Comparison of ENCODE assay signal across 21 cellular contexts in genomic region chr6:132893772-132894490, GRCh38.
A peak's percentile ranks its signal among the peaks of the same experiment; 100 is the strongest.
DNase-seq lines count a peak whose midpoint lies in the region; ATAC-seq, FAIRE-seq and TF ChIP-seq lines count a peak whose summit lies in the region.
"Had no signal": no experiment of that assay in that cellular context is flagged by ENCODE, and none has a peak within 500 bp of the region (broad histone marks: within the 10 kb centered on the region; RNA-seq: fewer than 3 reads in every experiment).

No MANE protein-coding gene starts in this region.

- no peaks in the 10 kb centered on the region for H3K9me3 ChIP-seq in hepatocyte (ENCODE audit: low read depth)

- no peak overlapping the region for H3K4me3 Mint-ChIP-seq in stimulated activated naive B cell treated with anti-CD40 and anti-IgM and Interleukin-4, amounts not matched to agents 10 μg/mL and 1 μg/mL and 100 μg/mL, for 72 hours
- H3K4me3 Mint-ChIP-seq: B cell; CD4-positive, alpha-beta T cell had no signal

- no peak overlapping the region for H3K4me2 ChIP-seq in hepatocyte

- no peaks in the 10 kb centered on the region for H3K27me3 ChIP-seq in hepatocyte

- no peak overlapping the region for H2AFZ ChIP-seq in hepatocyte

- H3K27me3 Mint-ChIP-seq in stimulated activated naive B cell treated with anti-CD40 and anti-IgM and Interleukin-4, amounts not matched to agents 10 μg/mL and 1 μg/mL and 100 μg/mL, for 72 hours = peaks cover 7 to 9% of the 10 kb centered on the region in 2 donors

- H3K9me3 Mint-ChIP-seq in stimulated activated naive B cell treated with anti-CD40 and anti-IgM and Interleukin-4, amounts not matched to agents 10 μg/mL and 1 μg/mL and 100 μg/mL, for 72 hours = peaks cover 4 to 5% of the 10 kb centered on the region in 2 donors
- H3K9me3 Mint-ChIP-seq: CD4-positive, alpha-beta T cell had no signal

- H3K9me2 ChIP-seq in hepatocyte (replicated peaks; ENCODE audit: insufficient read depth) = no peaks in the 10 kb centered on the region

- H3K36me3 ChIP-seq in hepatocyte (replicated peaks; ENCODE audit: insufficient read depth, low read depth) = no peaks in the 10 kb centered on the region

- FAIRE-seq in GM12892 (lab: Jason Lieb, UNC) = peak; percentile 24

- peaks cover 11% of the 10 kb centered on the region for H3K4me1 ChIP-seq in hepatocyte (ENCODE audit: insufficient read depth)

- no peak for DNase-seq in GM12892 (ENCODE audit: insufficient read length)
- peak; percentile 95 for DNase-seq in LNCaP clone FGC (ENCODE audit: low read depth)
- DNase-seq in stimulated activated naive B cell treated with anti-CD40 and anti-IgM and Interleukin-4, amounts not matched to agents 10 μg/mL and 1 μg/mL and 100 μg/mL, for 72 hours = no peak
- no peak for DNase-seq in retina
- no peak for DNase-seq in mesenteric fat pad (ENCODE audit: low spot score)
- no peak for DNase-seq in hepatocyte (ENCODE audit: low spot score)
- DNase-seq: CD4-positive, alpha-beta T cell; DMS153; GDM1; GOT3; NCI-H1105 treated with DMSO at 0.1 percent for 48 hours; NCI-H1694; NCI-H2081 treated with DMSO at 0.1 percent for 48 hours; NCI-H446 treated with DMSO at 0.1 percent for 48 hours; NCI-H748 treated with DMSO at 0.1 percent for 48 hours; NK-92 treated with Interleukin-12 subunit alpha and Interleukin-12 subunit beta, amount 100 ng/mL, for 24 hours; Right ventricle myocardium superior; T-helper 1 cell had no signal

- TF ChIP-seq CTCF in LNCaP clone FGC (IDR thresholded peaks at IDR 0.05; ENCODE audit: control insufficient read depth, extremely low read depth, insufficient read depth) = no peak
- no peak for TF ChIP-seq CTCF in hepatocyte (IDR thresholded peaks at IDR 0.05; ENCODE audit: poor library complexity)

- no peak for TF ChIP-seq POLR2A in GM12892 (IDR thresholded peaks at IDR 0.05; ENCODE audit: low read depth, low read length)

- ATAC-seq in SK-N-SH treated with all-trans-retinoic acid at 6 μM for 48 hours = no peak; the same call in 2 of the 3 replicates
- peak; percentile 25 for ATAC-seq in stimulated activated naive B cell treated with anti-CD40 and anti-IgM and Interleukin-4, amounts not matched to agents 10 μg/mL and 1 μg/mL and 100 μg/mL, for 72 hours (replicated peaks)
- no peak for ATAC-seq in GM18907 (IDR thresholded peaks at IDR 0.05; ENCODE audit: unreplicated experiment)

- H3K79me2 ChIP-seq in hepatocyte = no peaks in the 10 kb centered on the region

- WGBS in hepatocyte (ENCODE audit: low lambda C conversion rate, missing lambda C conversion rate) = 57% methylated on average over 8 of the region's 8 CpGs

- no peak overlapping the region for H3K27ac ChIP-seq in hepatocyte

- H3K4me3 ChIP-seq in LNCaP clone FGC (ENCODE audit: low read depth, low read length) (no peak overlapping the region), hepatocyte (no peak overlapping the region)

- H3K27ac Mint-ChIP-seq in stimulated activated naive B cell treated with anti-CD40 and anti-IgM and Interleukin-4, amounts not matched to agents 10 μg/mL and 1 μg/mL and 100 μg/mL, for 72 hours = no peak overlapping the region
- H3K27ac Mint-ChIP-seq: B cell; CD4-positive, alpha-beta T cell had no signal

- no peaks in the 10 kb centered on the region for H3K36me3 Mint-ChIP-seq in stimulated activated naive B cell treated with anti-CD40 and anti-IgM and Interleukin-4, amounts not matched to agents 10 μg/mL and 1 μg/mL and 100 μg/mL, for 72 hours

- no peaks in the 10 kb centered on the region for H3K4me1 Mint-ChIP-seq in stimulated activated naive B cell treated with anti-CD40 and anti-IgM and Interleukin-4, amounts not matched to agents 10 μg/mL and 1 μg/mL and 100 μg/mL, for 72 hours
- H3K4me1 Mint-ChIP-seq: B cell had no signal

- no peaks in the 10 kb centered on the region for H4K20me1 ChIP-seq in hepatocyte (ENCODE audit: insufficient read depth, poor library complexity, severe bottlenecking)

TF ChIP-seq in SK-N-SH treated with all-trans-retinoic acid at 6 μM for 48 hours, 23 proteins besides CTCF, POLR2A, EP300 and RAD21:
- TF ChIP-seq ZNF70 (CRISPR knock-in tag; IDR thresholded peaks at IDR 0.05) (no peak), RARB (CRISPR knock-in tag; IDR thresholded peaks at IDR 0.05) (no peak), GLIS3 (CRISPR knock-in tag; IDR thresholded peaks at IDR 0.05) (no peak), TCF4 (CRISPR knock-in tag; IDR thresholded peaks at IDR 0.05; ENCODE audit: borderline replicate concordance) (peak; percentile 90), CREB5 (CRISPR knock-in tag; IDR thresholded peaks at IDR 0.05; ENCODE audit: low read depth) (no peak), PPARA (CRISPR knock-in tag; IDR thresholded peaks at IDR 0.05; ENCODE audit: borderline replicate concordance) (no peak), BACH2 (CRISPR knock-in tag; IDR thresholded peaks at IDR 0.05; ENCODE audit: borderline replicate concordance) (no peak), ZNF565 (CRISPR knock-in tag; conservative IDR thresholded peaks at IDR 0.05; ENCODE audit: low read depth) (no peak)
- TF ChIP-seq, protein P1, sequence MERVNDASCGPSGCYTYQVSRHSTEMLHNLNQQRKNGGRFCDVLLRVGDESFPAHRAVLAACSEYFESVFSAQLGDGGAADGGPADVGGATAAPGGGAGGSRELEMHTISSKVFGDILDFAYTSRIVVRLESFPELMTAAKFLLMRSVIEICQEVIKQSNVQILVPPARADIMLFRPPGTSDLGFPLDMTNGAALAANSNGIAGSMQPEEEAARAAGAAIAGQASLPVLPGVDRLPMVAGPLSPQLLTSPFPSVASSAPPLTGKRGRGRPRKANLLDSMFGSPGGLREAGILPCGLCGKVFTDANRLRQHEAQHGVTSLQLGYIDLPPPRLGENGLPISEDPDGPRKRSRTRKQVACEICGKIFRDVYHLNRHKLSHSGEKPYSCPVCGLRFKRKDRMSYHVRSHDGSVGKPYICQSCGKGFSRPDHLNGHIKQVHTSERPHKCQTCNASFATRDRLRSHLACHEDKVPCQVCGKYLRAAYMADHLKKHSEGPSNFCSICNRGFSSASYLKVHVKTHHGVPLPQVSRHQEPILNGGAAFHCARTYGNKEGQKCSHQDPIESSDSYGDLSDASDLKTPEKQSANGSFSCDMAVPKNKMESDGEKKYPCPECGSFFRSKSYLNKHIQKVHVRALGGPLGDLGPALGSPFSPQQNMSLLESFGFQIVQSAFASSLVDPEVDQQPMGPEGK (CRISPR knock-in tag; IDR thresholded peaks at IDR 0.05; ENCODE audit: borderline replicate concordance) = no peak
- TF ChIP-seq, protein P2, sequence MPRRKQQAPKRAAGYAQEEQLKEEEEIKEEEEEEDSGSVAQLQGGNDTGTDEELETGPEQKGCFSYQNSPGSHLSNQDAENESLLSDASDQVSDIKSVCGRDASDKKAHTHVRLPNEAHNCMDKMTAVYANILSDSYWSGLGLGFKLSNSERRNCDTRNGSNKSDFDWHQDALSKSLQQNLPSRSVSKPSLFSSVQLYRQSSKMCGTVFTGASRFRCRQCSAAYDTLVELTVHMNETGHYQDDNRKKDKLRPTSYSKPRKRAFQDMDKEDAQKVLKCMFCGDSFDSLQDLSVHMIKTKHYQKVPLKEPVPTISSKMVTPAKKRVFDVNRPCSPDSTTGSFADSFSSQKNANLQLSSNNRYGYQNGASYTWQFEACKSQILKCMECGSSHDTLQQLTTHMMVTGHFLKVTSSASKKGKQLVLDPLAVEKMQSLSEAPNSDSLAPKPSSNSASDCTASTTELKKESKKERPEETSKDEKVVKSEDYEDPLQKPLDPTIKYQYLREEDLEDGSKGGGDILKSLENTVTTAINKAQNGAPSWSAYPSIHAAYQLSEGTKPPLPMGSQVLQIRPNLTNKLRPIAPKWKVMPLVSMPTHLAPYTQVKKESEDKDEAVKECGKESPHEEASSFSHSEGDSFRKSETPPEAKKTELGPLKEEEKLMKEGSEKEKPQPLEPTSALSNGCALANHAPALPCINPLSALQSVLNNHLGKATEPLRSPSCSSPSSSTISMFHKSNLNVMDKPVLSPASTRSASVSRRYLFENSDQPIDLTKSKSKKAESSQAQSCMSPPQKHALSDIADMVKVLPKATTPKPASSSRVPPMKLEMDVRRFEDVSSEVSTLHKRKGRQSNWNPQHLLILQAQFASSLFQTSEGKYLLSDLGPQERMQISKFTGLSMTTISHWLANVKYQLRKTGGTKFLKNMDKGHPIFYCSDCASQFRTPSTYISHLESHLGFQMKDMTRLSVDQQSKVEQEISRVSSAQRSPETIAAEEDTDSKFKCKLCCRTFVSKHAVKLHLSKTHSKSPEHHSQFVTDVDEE (CRISPR knock-in tag; IDR thresholded peaks at IDR 0.05) = peak; percentile 69; the same call in 1 of the 2 replicates

Comparison
In these comparisons a context has a peak if more than half of its experiments do, and no peak if none do; other contexts are left out.
1. ATAC-seq: peak in stimulated activated naive B cell treated with anti-CD40 and anti-IgM and Interleukin-4, amounts not matched to agents 10 μg/mL and 1 μg/mL and 100 μg/mL, for 72 hours (2 of 2); none in SK-N-SH treated with all-trans-retinoic acid at 6 μM for 48 hours (single experiment) and GM18907 (single experiment).